8 cellular contexts compared by ENCODE assay signal in the genomic region with DNA sequence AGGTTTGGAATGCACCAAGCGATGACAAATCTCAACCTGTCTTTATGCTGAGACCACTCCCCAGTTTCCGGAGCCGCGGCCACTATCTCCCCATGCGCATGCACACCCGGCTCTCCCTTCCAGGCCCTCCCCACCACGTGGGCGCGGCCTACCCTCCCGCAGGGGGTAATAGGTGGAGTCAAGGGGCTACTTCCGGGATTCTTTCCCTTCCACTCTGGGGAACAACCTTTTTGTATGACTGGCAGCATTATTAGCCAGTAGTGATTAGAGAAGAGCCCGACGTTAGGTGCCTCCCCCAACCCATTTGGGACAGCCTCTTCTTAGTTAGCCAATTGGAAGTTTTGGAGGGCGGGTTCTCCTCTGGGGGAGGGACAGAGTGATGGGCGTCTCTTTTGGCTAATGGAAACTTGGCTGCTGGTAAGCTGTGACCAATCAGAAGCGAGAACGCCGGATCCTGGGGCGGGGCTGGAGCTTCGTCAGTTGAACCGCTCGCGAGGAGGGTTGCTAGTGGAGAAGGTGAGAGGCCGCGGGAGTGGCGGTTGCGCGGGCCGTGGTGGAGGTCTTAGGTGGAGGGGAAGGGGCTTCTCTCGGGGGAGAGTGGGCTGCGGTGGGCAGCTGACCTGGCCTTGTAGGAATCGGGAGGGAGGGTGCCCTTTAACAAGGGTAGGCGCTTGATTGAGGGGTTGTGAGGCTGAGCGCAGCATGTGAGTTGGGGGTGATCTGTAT. TPM values are rescaled to one million over a fixed set of nuclear protein-coding genes. Genes with fewer than 3 reads are reported as not detected.
A peak's percentile ranks its signal among the peaks of the same experiment; 100 is the strongest.
DNase-seq lines count a peak whose midpoint lies in the region; ATAC-seq and TF ChIP-seq lines count a peak whose summit lies in the region.

A gene with protein sequence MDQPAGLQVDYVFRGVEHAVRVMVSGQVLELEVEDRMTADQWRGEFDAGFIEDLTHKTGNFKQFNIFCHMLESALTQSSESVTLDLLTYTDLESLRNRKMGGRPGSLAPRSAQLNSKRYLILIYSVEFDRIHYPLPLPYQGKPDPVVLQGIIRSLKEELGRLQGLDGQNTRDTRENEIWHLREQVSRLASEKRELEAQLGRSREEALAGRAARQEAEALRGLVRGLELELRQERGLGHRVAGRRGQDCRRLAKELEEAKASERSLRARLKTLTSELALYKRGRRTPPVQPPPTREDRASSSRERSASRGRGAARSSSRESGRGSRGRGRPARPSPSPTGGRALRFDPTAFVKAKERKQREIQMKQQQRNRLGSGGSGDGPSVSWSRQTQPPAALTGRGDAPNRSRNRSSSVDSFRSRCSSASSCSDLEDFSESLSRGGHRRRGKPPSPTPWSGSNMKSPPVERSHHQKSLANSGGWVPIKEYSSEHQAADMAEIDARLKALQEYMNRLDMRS (plus strand): TSS at position 479 of the 726 bp plus-strand sequence. CDS start 7,552 bp downstream, outside the sequence.

- H3K27me3 ChIP-seq in adipocyte (replicated peaks; ENCODE audit: control insufficient read depth, insufficient read depth, low read length): no peaks in the 10 kb centered on the region
- H3K27me3 ChIP-seq in heart right ventricle: peaks cover 0 to 15% (median 0%) of the 10 kb centered on the region in 7 donors

- intact Hi-C loops in heart right ventricle (cut with DNase I): loop anchor here in 2 of 10 donors (5.0 kb wide), 2 partner anchors 68 to 133 kb away; a partner anchor contains a TSS
- intact Hi-C loops in posterior cingulate gyrus (cut with DNase I): no loop called here

- no peaks in the 10 kb centered on the region for H3K36me3 ChIP-seq in adipocyte (ENCODE audit: control insufficient read depth, insufficient read depth, low read length, severe bottlenecking)
- peaks cover 0 to 7% (median 0%) of the 10 kb centered on the region in 9 donors for H3K36me3 ChIP-seq in heart right ventricle

- H3K4me3 ChIP-seq in GM12875 (ENCODE audit: low read depth, low read length) (peak within 1 kb of the TSS; percentile 78), adipocyte (ENCODE audit: low read length) (peak within 1 kb of the TSS; percentile 87), heart right ventricle (peak within 1 kb of the TSS; percentile 61 to 94 (median 79))

- H3K4me1 ChIP-seq in adipocyte (ENCODE audit: control insufficient read depth, insufficient read depth, low read length): peaks cover 19% of the 10 kb centered on the region
- peaks cover 3 to 24% (median 17%) of the 10 kb centered on the region in 9 donors for H3K4me1 ChIP-seq in heart right ventricle

- peak; percentile 93 for DNase-seq in NCI-H1417 treated with DMSO at 0.1 percent for 48 hours (lab: John Stamatoyannopoulos, UW)
- DNase-seq in SW 1271 (lab: John Stamatoyannopoulos, UW): peak; percentile 93 to 98
- peak; percentile 100 for DNase-seq in adipocyte (ENCODE audit: low read depth)
- peak; percentile 90 to 98 for DNase-seq in heart right ventricle
- DNase-seq in posterior cingulate gyrus: peak; percentile 94 to 100 (median 96)
- peak; percentile 98 for DNase-seq in ureter (ENCODE audit: low spot score)

- TF ChIP-seq CTCF in GM12875 (IDR thresholded peaks at IDR 0.05; ENCODE audit: borderline replicate concordance, insufficient read depth, low read depth, low read length) (no peak), heart right ventricle (IDR thresholded peaks at IDR 0.05) (no peak)

- no peaks in the 10 kb centered on the region for H3K9me3 ChIP-seq in adipocyte (ENCODE audit: control insufficient read depth, low read length)
- no peaks in the 10 kb centered on the region for H3K9me3 ChIP-seq in heart right ventricle

- 0% methylated on average over 34 of the region's 34 CpGs for WGBS in heart right ventricle, 2 donors

- peak within 1 kb of the TSS; percentile 87 for H3K9ac ChIP-seq in adipocyte (ENCODE audit: low read length)

- ATAC-seq in HG02763 (IDR thresholded peaks at IDR 0.05; ENCODE audit: unreplicated experiment) (peak; percentile 97), heart right ventricle (peak; percentile 98 to 100 (median 99))

- H3K27ac ChIP-seq in heart right ventricle: peak within 1 kb of the TSS in 9 of 10 donors; percentile 3 to 91 (median 81)

RNA-seq across cellular contexts. Expression of the gene that starts here (rescaled TPM):
- total RNA-seq in heart right ventricle: 10 to 100 TPM in 1 of 10 donors, 1 to 10 TPM in 9; 6.6 to 10.3 (median 8.3) TPM
- polyA plus RNA-seq in heart right ventricle: 10 to 100 TPM in 1 of 2 donors, 1 to 10 TPM in 1; 7.3 to 11.6 TPM
- 28.8 TPM for total RNA-seq in ureter

Comparison
In these comparisons a context has a peak if more than half of its experiments do, and no peak if none do; other contexts are left out.
1. Peak in every context shown above with its lines: DNase-seq, ATAC-seq, H3K4me3 ChIP-seq and H3K27ac ChIP-seq.